In genomic region chr16:88455610-88456355, GRCh38 we compare ENCODE assay signal across 8 cellular contexts. TPM values are rescaled to one million over a fixed set of nuclear protein-coding genes. Genes with fewer than 3 reads are reported as not detected.
DNase-seq lines count a peak whose midpoint lies in the region; ATAC-seq, FAIRE-seq and TF ChIP-seq lines count a peak whose summit lies in the region.

No MANE protein-coding gene starts in this region.

- H3K9me3 ChIP-seq in GM12878 (replicated peaks; ENCODE audit: control insufficient read depth, insufficient read depth, low read length) (no peaks in the 10 kb centered on the region), liver (ENCODE audit: control insufficient read depth in 4 of 4, low read length in 3 of 4) (no peaks in the 10 kb centered on the region)

- peaks cover 21% of the 10 kb centered on the region for H3K4me1 ChIP-seq in GM12878 (ENCODE audit: control insufficient read depth, insufficient read depth, low read length)
- peaks cover 4 to 52% (median 28%) of the 10 kb centered on the region in 4 donors for H3K4me1 ChIP-seq in liver (ENCODE audit: control insufficient read depth in 4 of 4, insufficient read depth in 4 of 4, low read length in 3 of 4)

- H3K4me3 ChIP-seq in GM12878 (peak overlapping the region; percentile 86), liver (ENCODE audit: low read depth in 1 of 3, low read length in 3 of 3) (peak overlapping the region; percentile 16 to 89 (median 68))

- CTCF ChIA-PET in GM12878 (lab: Yijun Ruan, JAX) = interaction anchor here (1.0 to 1.3 kb wide), 2 partner anchors 10 to 105 kb away, joined by 3 to 8 read pairs; no protein-coding TSS in a partner anchor

- peak; percentile 48 for DNase-seq in GF-D8 (lab: John Stamatoyannopoulos, UW)
- peak in 4 of 5 experiments; percentile 50 to 91 (median 67) for DNase-seq in T-helper 2 cell
- peak; percentile 81 for DNase-seq in GM12878 (ENCODE audit: low read depth, low spot score)
- DNase-seq in stimulated activated CD8-positive, alpha-beta memory T cell treated with anti-CD3 and anti-CD28 coated beads, Interleukin-12 subunit alpha, Interleukin-12 subunit beta, amount 100 ng/mL, for 4 hours (ENCODE audit: low read depth) = peak; percentile 67
- DNase-seq in head of caudate nucleus = no peak

- H3K27ac ChIP-seq in GM12878 (ENCODE audit: control insufficient read depth, insufficient read depth) = peak overlapping the region; percentile 92
- peak overlapping the region; percentile 68 to 77 for H3K27ac ChIP-seq in liver (ENCODE audit: low read depth in 1 of 2, low read length in 2 of 2)

- H3K79me2 ChIP-seq in GM12878 (ENCODE audit: control insufficient read depth, insufficient read depth, low read length) = peaks cover 24% of the 10 kb centered on the region

- H3K27me3 ChIP-seq in GM12878 (replicated peaks in 1 of 2; ENCODE audit: control insufficient read depth in 2 of 2, insufficient read depth in 2 of 2, low read length in 1 of 2) = peaks cover 0 to 2% of the 10 kb centered on the region in 2 experiments; a peak in 1 of 4 replicates
- no peaks in the 10 kb centered on the region for H3K27me3 ChIP-seq in liver (ENCODE audit: control insufficient read depth in 4 of 4, insufficient read depth in 4 of 4, low read length in 3 of 4)

- H4K20me1 ChIP-seq in GM12878 (ENCODE audit: control insufficient read depth, insufficient read depth) = no peaks in the 10 kb centered on the region

- ATAC-seq in HG02840 (IDR thresholded peaks at IDR 0.05; ENCODE audit: low FRiP score, unreplicated experiment) (peak; percentile 29), GM12878 (peak; percentile 62), GM19023 (IDR thresholded peaks at IDR 0.05; ENCODE audit: unreplicated experiment) (no peak)

- in situ Hi-C loops in GM12878 (cut with MboI) = loop anchor here (5.0 to 10.0 kb wide), 2 partner anchors 77 to 329 kb away; partner anchors contain the start of gene PIEZO1

- TF ChIP-seq CTCF in GM12878 (IDR thresholded peaks at IDR 0.05 in 2 of 3, conservative IDR thresholded peaks at IDR 0.05 in 1 of 3; ENCODE audit: control insufficient read depth in 2 of 3, extremely low read depth in 1 of 3, insufficient read depth in 1 of 3, low read depth in 3 of 3, low read length in 3 of 3) (no peak), liver (IDR thresholded peaks at IDR 0.05; ENCODE audit: low read depth, low read length, missing input control) (no peak)

- no peak; a peak in 1 of 4 replicates for TF ChIP-seq EP300 in GM12878 (IDR thresholded peaks at IDR 0.05; ENCODE audit: borderline replicate concordance in 1 of 2, control insufficient read depth in 1 of 2, low read depth in 2 of 2, low read length in 2 of 2)

- SMC1A ChIA-PET in GM12878 (lab: Charles Lee; ENCODE audit: uncharacterized antibody, unreplicated experiment) = no interaction called here

- peak overlapping the region; percentile 95 for H3K4me2 ChIP-seq in GM12878 (ENCODE audit: control insufficient read depth, insufficient read depth)

- H3K9ac ChIP-seq in GM12878 (ENCODE audit: control insufficient read depth, insufficient read depth, low read length) = peak overlapping the region; percentile 92
- peak overlapping the region; percentile 38 to 53 for H3K9ac ChIP-seq in liver (ENCODE audit: low read depth in 1 of 2, low read length in 2 of 2)

- POLR2A ChIA-PET in GM12878 (lab: Charles Lee) = interaction anchor here (0.6 to 1.3 kb wide), 3 partner anchors 10 to 607 kb away, joined by 4 to 6 read pairs (median 5); no protein-coding TSS in a partner anchor

- BruUV-seq in GM12878 (replicated peaks; lab: Mats Ljungman, UMichigan) = TSS peak; percentile 81

- under 1% methylated on average over 49 of the region's 68 CpGs for WGBS in GM12878 (ENCODE audit: insufficient coverage, insufficient replicate concordance, low lambda C conversion rate, missing lambda C conversion rate)
- under 1% methylated on average over 68 of the region's 68 CpGs for WGBS in liver

- FAIRE-seq in GM12878 (lab: Jason Lieb, UNC) = peak; percentile 93

- TF ChIP-seq RAD21 in GM12878 (IDR thresholded peaks at IDR 0.05; ENCODE audit: insufficient read depth, low read depth, low read length) (0 out of 2 replicates have a peak, but pooled peaks have one; percentile 4), liver (IDR thresholded peaks at IDR 0.05) (no peak)

- intact Hi-C loops in GM12878 (cut with micrococcal nuclease; ENCODE audit: unreplicated experiment) = loop anchor here (10.0 kb wide), 1 partner anchor 1071 kb away; the partner anchor contains the start of gene FBXO31
- intact Hi-C loops in head of caudate nucleus (cut with DNase I) = no loop called here

- H3K36me3 ChIP-seq in GM12878 (ENCODE audit: control insufficient read depth in 2 of 2, insufficient read depth in 2 of 2, low read length in 1 of 2) = no peaks in the 10 kb centered on the region
- peaks cover 0 to 4% (median 0%) of the 10 kb centered on the region in 4 donors for H3K36me3 ChIP-seq in liver (ENCODE audit: control insufficient read depth in 4 of 4, insufficient read depth in 3 of 4, low read depth in 1 of 4, low read length in 3 of 4)

- peak; percentile 68 for TF ChIP-seq POLR2A in GM12878 (IDR thresholded peaks at IDR 0.05; ENCODE audit: low read depth, low read length)

- H2AFZ ChIP-seq in GM12878 (ENCODE audit: control insufficient read depth, low read depth, low read length) = peak overlapping the region; percentile 53

- RAD21 ChIA-PET in GM12878 (lab: Charles Lee; ENCODE audit: unreplicated experiment) = interaction anchor here (0.9 kb wide), 1 partner anchor 177 kb away, joined by 3 read pairs; no protein-coding TSS in a partner anchor

TF ChIP-seq in GM12878, 131 proteins besides CTCF, POLR2A, EP300 and RAD21 (continues in another document):
- TF ChIP-seq KAT2A (conservative IDR thresholded peaks at IDR 0.05; ENCODE audit: control insufficient read depth, low read depth, low read length) (no peak), LARP7 (IDR thresholded peaks at IDR 0.05) (peak; percentile 68; the same call in 1 of the 2 replicates), SMARCA5 (IDR thresholded peaks at IDR 0.05) (0 out of 2 replicates have a peak, but pooled peaks have one; percentile 61), BHLHE40 (IDR thresholded peaks at IDR 0.05; ENCODE audit: borderline replicate concordance in 1 of 2, low read depth in 2 of 2, low read length in 1 of 2) (peak; percentile 68 to 72), IKZF1 (conservative IDR thresholded peaks at IDR 0.05) (peak; percentile 51; the same call in 1 of the 2 replicates), YY1 (IDR thresholded peaks at IDR 0.05; ENCODE audit: low read depth, low read length) (0 out of 2 replicates have a peak, but pooled peaks have one; percentile 35), HDAC6 (IDR thresholded peaks at IDR 0.05; ENCODE audit: unreplicated experiment) (no peak)

TF ChIP-seq in liver, 16 proteins besides CTCF, POLR2A, EP300 and RAD21:
- peak; percentile 6 for TF ChIP-seq SP1 (IDR thresholded peaks at IDR 0.05)
- TF ChIP-seq, protein P1, sequence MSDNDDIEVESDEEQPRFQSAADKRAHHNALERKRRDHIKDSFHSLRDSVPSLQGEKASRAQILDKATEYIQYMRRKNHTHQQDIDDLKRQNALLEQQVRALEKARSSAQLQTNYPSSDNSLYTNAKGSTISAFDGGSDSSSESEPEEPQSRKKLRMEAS (IDR thresholded peaks at IDR 0.05) = no peak

RNA-seq across cellular contexts. Expression of gene ZFPM1, which starts 2.7 kb away (rescaled TPM):
- 5.8 and 7.0 TPM in 2 replicates for total RNA-seq in GM12878 (2013; cell fraction: nucleolus; rRNA removed)
- 0.82 and 1.1 TPM in 2 replicates for total RNA-seq in GM12878 (2014; rRNA removed)
- total RNA-seq in GM12878 (2014; rRNA removed; fragmentation: Illumina TruSeq; extraction: Trizol) = 0.23 and 0.36 TPM in 2 replicates
- total RNA-seq in GM12878 (2021) = 4.0 and 5.1 TPM in 2 replicates
- polyA plus RNA-seq in GM12878 (2011; ENCODE audit: low read depth) = 0.13 TPM
- polyA plus RNA-seq in GM12878 (2011; rRNA removed) = 0.13 and 0.46 TPM in 2 replicates
- 0.34 and 0.69 TPM in 2 replicates for polyA plus RNA-seq in GM12878 (2011; cell fraction: cytosol; rRNA removed)
- polyA plus RNA-seq in GM12878 (2011; cell fraction: nucleus; rRNA removed) = 2.9 and 5.4 TPM in 2 replicates
- 1.7 and 1.8 TPM in 2 replicates for polyA plus RNA-seq in GM12878 (2012)
- polyA plus RNA-seq in GM12878 (2014; fragmentation: Illumina TruSeq; extraction: Trizol) = 0.24 TPM in 1 of 2 replicates, not detected in the other
- under 1 TPM; 0.02 to 0.03 TPM for polyA plus RNA-seq in GM12878 (2014; fragmentation: Nextera tagmentation; extraction: Ambion mirVana)
- polyA plus RNA-seq in GM12878 (2014; rRNA removed) = 1.2 and 1.5 TPM in 2 replicates
- under 1 TPM; 0.03 to 0.09 TPM for polyA plus RNA-seq in GM12878 (2016; fragmentation: Nextera tagmentation; extraction: Ambion mirVana)
- 0.51 and 1.3 TPM in 2 replicates for polyA minus RNA-seq in GM12878 (2011; rRNA and poly(A)+ RNA removed)
- polyA minus RNA-seq in GM12878 (2011; cell fraction: cytosol; rRNA and poly(A)+ RNA removed) = 1.2 and 2.1 TPM in 2 replicates
- polyA minus RNA-seq in GM12878 (2011; cell fraction: nucleus; rRNA and poly(A)+ RNA removed) = 1.2 and 5.1 TPM in 2 replicates
- total RNA-seq in liver = 10 to 100 TPM in 1 of 2 donors, 1 to 10 TPM in 1; 5.9 to 12.8 TPM
- 1 to 10 TPM in 1 of 2 donors, under 1 TPM in 1; 0.19 to 4.6 TPM for polyA plus RNA-seq in liver

Comparison
In these comparisons a context has a peak if more than half of its experiments do, and no peak if none do; other contexts are left out.
1. DNase-seq: peak in GF-D8 (single experiment), T-helper 2 cell (4 of 5), GM12878 (single experiment) and stimulated activated CD8-positive, alpha-beta memory T cell treated with anti-CD3 and anti-CD28 coated beads, Interleukin-12 subunit alpha, Interleukin-12 subunit beta, amount 100 ng/mL, for 4 hours (single experiment); none in head of caudate nucleus (0 of 42).